In genomic region chr7:32019008-32019578, GRCh38 we compare ENCODE assay signal across 19 cellular contexts. TPM values are rescaled to one million over a fixed set of nuclear protein-coding genes. Genes with fewer than 3 reads are reported as not detected.
DNase-seq lines count a peak whose midpoint lies in the region; ATAC-seq, FAIRE-seq and TF ChIP-seq lines count a peak whose summit lies in the region.
"Had no signal": no experiment of that assay in that cellular context is flagged by ENCODE, and none has a peak within 500 bp of the region (broad histone marks: within the 10 kb centered on the region; RNA-seq: fewer than 3 reads in every experiment).

No MANE protein-coding gene starts in this region.

- H3K4me1 Mint-ChIP-seq in activated T-cell treated with anti-CD3 and anti-CD28 coated beads, Interleukin-2, amount 50 U/mL, for 72 hours (ENCODE audit: low read depth), result no peaks in the 10 kb centered on the region
- H3K4me1 Mint-ChIP-seq: CD4-positive, CD25-positive, alpha-beta regulatory T cell had no signal

- peak overlapping the region; percentile 2 for H3K4me2 ChIP-seq in GM23248 (ENCODE audit: unreplicated experiment)
- H3K4me2 ChIP-seq: PC-9 had no signal

- H3K9me3 Mint-ChIP-seq in activated T-cell treated with anti-CD3 and anti-CD28 coated beads, Interleukin-2, amount 50 U/mL, for 72 hours, result peaks cover 7 to 11% of the 10 kb centered on the region in 2 donors

- H3K4me3 ChIP-seq in GM23248 (no peak overlapping the region), astrocyte of the spinal cord (ENCODE audit: low read depth, low read length) (no peak overlapping the region)
- H3K4me3 ChIP-seq: HAP-1, PC-9, SJCRH30 had no signal

- no peak overlapping the region for H2AFZ ChIP-seq in GM23248
- H2AFZ ChIP-seq: PC-9 had no signal

- no peaks in the 10 kb centered on the region for H3K9me3 ChIP-seq in GM23248 (ENCODE audit: low read depth)
- H3K9me3 ChIP-seq: Caco-2, HAP-1, SJCRH30 had no signal

- H3K9me2 ChIP-seq in GM23248 (ENCODE audit: insufficient read depth), result no peaks in the 10 kb centered on the region

- in situ Hi-C loops in GM23248 (cut with MboI) (no loop called here), astrocyte of the spinal cord (cut with HindIII; ENCODE audit: low sequenced_read_pairs) (no loop called here)

- WGBS in GM23248 (ENCODE audit: low coverage in 1 of 2, low lambda C conversion rate in 2 of 2, missing lambda C conversion rate in 2 of 2), 2 experiments, result 9 to 26% methylated on average over 2 of the region's 2 CpGs

- H3F3A ChIP-seq in GM23248 (ENCODE audit: insufficient read depth), result no peaks in the 10 kb centered on the region

- intact Hi-C loops in left colon (cut with DNase I, micrococcal nuclease), result no loop called here

- ATAC-seq in left colon, result peak; percentile 29
- no peak for ATAC-seq in activated T-cell treated with anti-CD3 and anti-CD28 coated beads, Interleukin-2, amount 50 U/mL, for 72 hours (replicated peaks in 1 of 2)

- no peak overlapping the region for H3K4me3 Mint-ChIP-seq in activated T-cell treated with anti-CD3 and anti-CD28 coated beads, Interleukin-2, amount 50 U/mL, for 72 hours
- H3K4me3 Mint-ChIP-seq: CD4-positive, CD25-positive, alpha-beta regulatory T cell had no signal

- no peaks in the 10 kb centered on the region for H3K27me3 Mint-ChIP-seq in activated T-cell treated with anti-CD3 and anti-CD28 coated beads, Interleukin-2, amount 50 U/mL, for 72 hours (ENCODE audit: low read depth)
- H3K27me3 Mint-ChIP-seq: CD4-positive, CD25-positive, alpha-beta regulatory T cell had no signal

- no peak overlapping the region for H3K27ac Mint-ChIP-seq in activated T-cell treated with anti-CD3 and anti-CD28 coated beads, Interleukin-2, amount 50 U/mL, for 72 hours

- peak; percentile 68 for FAIRE-seq in urothelium cell line (lab: Jason Lieb, UNC)

- H4K20me1 ChIP-seq in GM23248 (ENCODE audit: insufficient read depth), result no peaks in the 10 kb centered on the region

- 0 out of 2 replicates have a peak, but pooled peaks cover 11% of the 10 kb centered on the region for H3K36me3 ChIP-seq in GM23248 (ENCODE audit: low read depth)
- H3K36me3 ChIP-seq: HAP-1, SJCRH30 had no signal

- DNase-seq in GM23248, result no peak
- DNase-seq in astrocyte of the spinal cord (ENCODE audit: low read depth, low spot score), result peak; percentile 29
- DNase-seq in left colon, result no peak
- no peak for DNase-seq in urothelium cell line (ENCODE audit: low spot score)
- no peak for DNase-seq in central memory CD4-positive, alpha-beta T cell
- no peak for DNase-seq in activated CD4-positive, alpha-beta T cell treated with anti-CD3 and anti-CD28 coated beads, Interleukin-2, amount 50 U/mL, for 4 hours
- no peak for DNase-seq in activated T-cell treated with anti-CD3 and anti-CD28 coated beads, Interleukin-2, amount 50 U/mL, for 72 hours
- DNase-seq: ACHN; Caco-2; CD4-positive, CD25-positive, alpha-beta regulatory T cell; DMS53; KG1; NCI-H1436 treated with DMSO at 0.1 percent for 48 hours; NCI-H2081; NCI-H510A treated with DMSO at 0.1 percent for 48 hours; NCI-H82; SJCRH30 had no signal

- H3K4me1 ChIP-seq in GM23248 (ENCODE audit: insufficient read depth), result no peaks in the 10 kb centered on the region
- H3K4me1 ChIP-seq: HAP-1, SJCRH30 had no signal

- no peak overlapping the region for H3K9ac ChIP-seq in GM23248

- H3K36me3 Mint-ChIP-seq in activated T-cell treated with anti-CD3 and anti-CD28 coated beads, Interleukin-2, amount 50 U/mL, for 72 hours (ENCODE audit: insufficient read depth in 2 of 2), result no peaks in the 10 kb centered on the region
- H3K36me3 Mint-ChIP-seq: CD4-positive, CD25-positive, alpha-beta regulatory T cell had no signal

- H3K79me2 ChIP-seq in GM23248 (ENCODE audit: insufficient read depth), result peaks cover 8% of the 10 kb centered on the region; the same call in 1 of the 2 replicates

- H3K27ac ChIP-seq in GM23248, result no peak overlapping the region
- H3K27ac ChIP-seq: PC-9, SJCRH30 had no signal

- TF ChIP-seq CTCF in astrocyte of the spinal cord (IDR thresholded peaks at IDR 0.05; ENCODE audit: low read depth, low read length), result no peak

- no peaks in the 10 kb centered on the region for H3K27me3 ChIP-seq in GM23248 (replicated peaks; ENCODE audit: insufficient read depth)
- H3K27me3 ChIP-seq: SJCRH30 had no signal

RNA-seq across cellular contexts. Expression of gene PDE1C, which starts 51.1 kb away (rescaled TPM):
- total RNA-seq in GM23248 (2014; rRNA removed; shearing (Covaris generic)), result 33.8 and 43.1 TPM in 2 replicates
- polyA plus RNA-seq in GM23248 (2016; fragmentation: Nextera tagmentation; extraction: Ambion mirVana), result 20.1 and 23.5 TPM in 2 replicates
- total RNA-seq in left colon, result 1 to 10 TPM; 2.1 to 4.0 TPM
- not detected for total RNA-seq in activated T-cell treated with anti-CD3 and anti-CD28 coated beads, Interleukin-2, amount 50 U/mL, for 72 hours
- total RNA-seq: Caco-2; CD4-positive, CD25-positive, alpha-beta regulatory T cell had no signal
- polyA plus RNA-seq: CD4-positive, CD25-positive, alpha-beta regulatory T cell had no signal
